Comparison of ENCODE assay signal across 1 cellular context in genomic region chr12:110281549-110282342, GRCh38.
TF ChIP-seq lines count a peak whose summit lies in the region.

No MANE protein-coding gene starts in this region.

TF ChIP-seq in K562, 482 proteins besides CTCF, POLR2A, EP300 and RAD21 (continued from another document and continues in another):
- TF ChIP-seq ZNF79 (CRISPR knock-in tag; IDR thresholded peaks at IDR 0.05; ENCODE audit: low read depth) (no peak), ZNF280A (IDR thresholded peaks at IDR 0.05; ENCODE audit: low read depth, partially characterized antibody) (no peak), ARID3A (IDR thresholded peaks at IDR 0.05; ENCODE audit: borderline replicate concordance, low read depth, low read length) (no peak), MEIS2 (IDR thresholded peaks at IDR 0.05; ENCODE audit: partially characterized antibody) (no peak), HDAC3 (IDR thresholded peaks at IDR 0.05; ENCODE audit: borderline replicate concordance, partially characterized antibody) (no peak), XRCC3 (IDR thresholded peaks at IDR 0.05) (no peak), HMG20B (CRISPR knock-in tag; IDR thresholded peaks at IDR 0.05) (no peak), MTA3 (IDR thresholded peaks at IDR 0.05; ENCODE audit: borderline replicate concordance) (0 out of 2 replicates have a peak, but pooled peaks have one; percentile 41), CBX1 (IDR thresholded peaks at IDR 0.05; ENCODE audit: low read depth) (no peak), HDGF (IDR thresholded peaks at IDR 0.05) (no peak), ETV5 (CRISPR knock-in tag; IDR thresholded peaks at IDR 0.05; ENCODE audit: low read depth) (peak; percentile 66; the same call in 1 of the 2 replicates), HES1 (IDR thresholded peaks at IDR 0.05; ENCODE audit: low read depth) (no peak), HNRNPH1 (optimal IDR thresholded peaks at IDR 0.05; ENCODE audit: low read depth, low read length) (peak; percentile 47), CCAR2 (IDR thresholded peaks at IDR 0.05; ENCODE audit: low read depth, low read length) (no peak), ZNF217 (CRISPR knock-in tag; IDR thresholded peaks at IDR 0.05) (no peak), CEBPB (tag; IDR thresholded peaks at IDR 0.05) (0 out of 2 replicates have a peak, but pooled peaks have one; percentile 57), STAG1 (CRISPR knock-in tag; IDR thresholded peaks at IDR 0.05; ENCODE audit: borderline replicate concordance) (0 out of 2 replicates have a peak, but pooled peaks have one; percentile 23), RBM17 (IDR thresholded peaks at IDR 0.05; ENCODE audit: borderline replicate concordance, low read depth, low read length) (no peak), FOXK2 (conservative IDR thresholded peaks at IDR 0.05 in 1 of 2, IDR thresholded peaks at IDR 0.05 in 1 of 2; ENCODE audit: low read depth in 2 of 2) (no peak), MTF1 (CRISPR knock-in tag; IDR thresholded peaks at IDR 0.05; ENCODE audit: borderline replicate concordance) (no peak), ZNF282 (CRISPR knock-in tag; IDR thresholded peaks at IDR 0.05) (no peak), NFRKB (IDR thresholded peaks at IDR 0.05; ENCODE audit: low read depth) (peak; percentile 48; the same call in 1 of the 2 replicates), ASH1L (IDR thresholded peaks at IDR 0.05; ENCODE audit: borderline replicate concordance, low read depth, partially characterized antibody) (no peak), MTA2 (IDR thresholded peaks at IDR 0.05; ENCODE audit: low read depth) (no peak), ZNF518B (CRISPR knock-in tag; IDR thresholded peaks at IDR 0.05) (no peak), GABPB2 (CRISPR knock-in tag; conservative IDR thresholded peaks at IDR 0.05) (no peak), HDAC8 (tag; IDR thresholded peaks at IDR 0.05) (peak; percentile 34; the same call in 1 of the 2 replicates), ZNF57 (CRISPR knock-in tag; IDR thresholded peaks at IDR 0.05) (no peak), NFIX (CRISPR knock-in tag; IDR thresholded peaks at IDR 0.05; ENCODE audit: low read depth) (no peak)
- TF ChIP-seq, protein P1, sequence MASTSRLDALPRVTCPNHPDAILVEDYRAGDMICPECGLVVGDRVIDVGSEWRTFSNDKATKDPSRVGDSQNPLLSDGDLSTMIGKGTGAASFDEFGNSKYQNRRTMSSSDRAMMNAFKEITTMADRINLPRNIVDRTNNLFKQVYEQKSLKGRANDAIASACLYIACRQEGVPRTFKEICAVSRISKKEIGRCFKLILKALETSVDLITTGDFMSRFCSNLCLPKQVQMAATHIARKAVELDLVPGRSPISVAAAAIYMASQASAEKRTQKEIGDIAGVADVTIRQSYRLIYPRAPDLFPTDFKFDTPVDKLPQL (IDR thresholded peaks at IDR 0.05; ENCODE audit: extremely low read depth, insufficient read length), result no peak
- TF ChIP-seq, protein P2, sequence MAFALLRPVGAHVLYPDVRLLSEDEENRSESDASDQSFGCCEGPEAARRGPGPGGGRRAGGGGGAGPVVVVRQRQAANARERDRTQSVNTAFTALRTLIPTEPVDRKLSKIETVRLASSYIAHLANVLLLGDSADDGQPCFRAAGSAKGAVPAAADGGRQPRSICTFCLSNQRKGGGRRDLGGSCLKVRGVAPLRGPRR (CRISPR knock-in tag; IDR thresholded peaks at IDR 0.05), result no peak
- TF ChIP-seq, protein P3, sequence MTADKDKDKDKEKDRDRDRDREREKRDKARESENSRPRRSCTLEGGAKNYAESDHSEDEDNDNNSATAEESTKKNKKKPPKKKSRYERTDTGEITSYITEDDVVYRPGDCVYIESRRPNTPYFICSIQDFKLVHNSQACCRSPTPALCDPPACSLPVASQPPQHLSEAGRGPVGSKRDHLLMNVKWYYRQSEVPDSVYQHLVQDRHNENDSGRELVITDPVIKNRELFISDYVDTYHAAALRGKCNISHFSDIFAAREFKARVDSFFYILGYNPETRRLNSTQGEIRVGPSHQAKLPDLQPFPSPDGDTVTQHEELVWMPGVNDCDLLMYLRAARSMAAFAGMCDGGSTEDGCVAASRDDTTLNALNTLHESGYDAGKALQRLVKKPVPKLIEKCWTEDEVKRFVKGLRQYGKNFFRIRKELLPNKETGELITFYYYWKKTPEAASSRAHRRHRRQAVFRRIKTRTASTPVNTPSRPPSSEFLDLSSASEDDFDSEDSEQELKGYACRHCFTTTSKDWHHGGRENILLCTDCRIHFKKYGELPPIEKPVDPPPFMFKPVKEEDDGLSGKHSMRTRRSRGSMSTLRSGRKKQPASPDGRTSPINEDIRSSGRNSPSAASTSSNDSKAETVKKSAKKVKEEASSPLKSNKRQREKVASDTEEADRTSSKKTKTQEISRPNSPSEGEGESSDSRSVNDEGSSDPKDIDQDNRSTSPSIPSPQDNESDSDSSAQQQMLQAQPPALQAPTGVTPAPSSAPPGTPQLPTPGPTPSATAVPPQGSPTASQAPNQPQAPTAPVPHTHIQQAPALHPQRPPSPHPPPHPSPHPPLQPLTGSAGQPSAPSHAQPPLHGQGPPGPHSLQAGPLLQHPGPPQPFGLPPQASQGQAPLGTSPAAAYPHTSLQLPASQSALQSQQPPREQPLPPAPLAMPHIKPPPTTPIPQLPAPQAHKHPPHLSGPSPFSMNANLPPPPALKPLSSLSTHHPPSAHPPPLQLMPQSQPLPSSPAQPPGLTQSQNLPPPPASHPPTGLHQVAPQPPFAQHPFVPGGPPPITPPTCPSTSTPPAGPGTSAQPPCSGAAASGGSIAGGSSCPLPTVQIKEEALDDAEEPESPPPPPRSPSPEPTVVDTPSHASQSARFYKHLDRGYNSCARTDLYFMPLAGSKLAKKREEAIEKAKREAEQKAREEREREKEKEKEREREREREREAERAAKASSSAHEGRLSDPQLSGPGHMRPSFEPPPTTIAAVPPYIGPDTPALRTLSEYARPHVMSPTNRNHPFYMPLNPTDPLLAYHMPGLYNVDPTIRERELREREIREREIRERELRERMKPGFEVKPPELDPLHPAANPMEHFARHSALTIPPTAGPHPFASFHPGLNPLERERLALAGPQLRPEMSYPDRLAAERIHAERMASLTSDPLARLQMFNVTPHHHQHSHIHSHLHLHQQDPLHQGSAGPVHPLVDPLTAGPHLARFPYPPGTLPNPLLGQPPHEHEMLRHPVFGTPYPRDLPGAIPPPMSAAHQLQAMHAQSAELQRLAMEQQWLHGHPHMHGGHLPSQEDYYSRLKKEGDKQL (CRISPR knock-in tag; IDR thresholded peaks at IDR 0.05; ENCODE audit: borderline replicate concordance), result 0 out of 2 replicates have a peak, but pooled peaks have one; percentile 77
- TF ChIP-seq, protein P4, sequence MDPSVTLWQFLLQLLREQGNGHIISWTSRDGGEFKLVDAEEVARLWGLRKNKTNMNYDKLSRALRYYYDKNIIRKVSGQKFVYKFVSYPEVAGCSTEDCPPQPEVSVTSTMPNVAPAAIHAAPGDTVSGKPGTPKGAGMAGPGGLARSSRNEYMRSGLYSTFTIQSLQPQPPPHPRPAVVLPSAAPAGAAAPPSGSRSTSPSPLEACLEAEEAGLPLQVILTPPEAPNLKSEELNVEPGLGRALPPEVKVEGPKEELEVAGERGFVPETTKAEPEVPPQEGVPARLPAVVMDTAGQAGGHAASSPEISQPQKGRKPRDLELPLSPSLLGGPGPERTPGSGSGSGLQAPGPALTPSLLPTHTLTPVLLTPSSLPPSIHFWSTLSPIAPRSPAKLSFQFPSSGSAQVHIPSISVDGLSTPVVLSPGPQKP (CRISPR knock-in tag; IDR thresholded peaks at IDR 0.05), result no peak
- TF ChIP-seq, protein P5, sequence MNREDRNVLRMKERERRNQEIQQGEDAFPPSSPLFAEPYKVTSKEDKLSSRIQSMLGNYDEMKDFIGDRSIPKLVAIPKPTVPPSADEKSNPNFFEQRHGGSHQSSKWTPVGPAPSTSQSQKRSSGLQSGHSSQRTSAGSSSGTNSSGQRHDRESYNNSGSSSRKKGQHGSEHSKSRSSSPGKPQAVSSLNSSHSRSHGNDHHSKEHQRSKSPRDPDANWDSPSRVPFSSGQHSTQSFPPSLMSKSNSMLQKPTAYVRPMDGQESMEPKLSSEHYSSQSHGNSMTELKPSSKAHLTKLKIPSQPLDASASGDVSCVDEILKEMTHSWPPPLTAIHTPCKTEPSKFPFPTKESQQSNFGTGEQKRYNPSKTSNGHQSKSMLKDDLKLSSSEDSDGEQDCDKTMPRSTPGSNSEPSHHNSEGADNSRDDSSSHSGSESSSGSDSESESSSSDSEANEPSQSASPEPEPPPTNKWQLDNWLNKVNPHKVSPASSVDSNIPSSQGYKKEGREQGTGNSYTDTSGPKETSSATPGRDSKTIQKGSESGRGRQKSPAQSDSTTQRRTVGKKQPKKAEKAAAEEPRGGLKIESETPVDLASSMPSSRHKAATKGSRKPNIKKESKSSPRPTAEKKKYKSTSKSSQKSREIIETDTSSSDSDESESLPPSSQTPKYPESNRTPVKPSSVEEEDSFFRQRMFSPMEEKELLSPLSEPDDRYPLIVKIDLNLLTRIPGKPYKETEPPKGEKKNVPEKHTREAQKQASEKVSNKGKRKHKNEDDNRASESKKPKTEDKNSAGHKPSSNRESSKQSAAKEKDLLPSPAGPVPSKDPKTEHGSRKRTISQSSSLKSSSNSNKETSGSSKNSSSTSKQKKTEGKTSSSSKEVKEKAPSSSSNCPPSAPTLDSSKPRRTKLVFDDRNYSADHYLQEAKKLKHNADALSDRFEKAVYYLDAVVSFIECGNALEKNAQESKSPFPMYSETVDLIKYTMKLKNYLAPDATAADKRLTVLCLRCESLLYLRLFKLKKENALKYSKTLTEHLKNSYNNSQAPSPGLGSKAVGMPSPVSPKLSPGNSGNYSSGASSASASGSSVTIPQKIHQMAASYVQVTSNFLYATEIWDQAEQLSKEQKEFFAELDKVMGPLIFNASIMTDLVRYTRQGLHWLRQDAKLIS (CRISPR knock-in tag; IDR thresholded peaks at IDR 0.05), result peak; percentile 97
- TF ChIP-seq, protein P6, sequence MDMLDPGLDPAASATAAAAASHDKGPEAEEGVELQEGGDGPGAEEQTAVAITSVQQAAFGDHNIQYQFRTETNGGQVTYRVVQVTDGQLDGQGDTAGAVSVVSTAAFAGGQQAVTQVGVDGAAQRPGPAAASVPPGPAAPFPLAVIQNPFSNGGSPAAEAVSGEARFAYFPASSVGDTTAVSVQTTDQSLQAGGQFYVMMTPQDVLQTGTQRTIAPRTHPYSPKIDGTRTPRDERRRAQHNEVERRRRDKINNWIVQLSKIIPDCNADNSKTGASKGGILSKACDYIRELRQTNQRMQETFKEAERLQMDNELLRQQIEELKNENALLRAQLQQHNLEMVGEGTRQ (CRISPR knock-in tag; IDR thresholded peaks at IDR 0.05), result no peak
